ENCODE assay signal across 15 cellular contexts in genomic region chr5:96087939-96088338, GRCh38.
DNase-seq lines count a peak whose midpoint lies in the region; TF ChIP-seq lines count a peak whose summit lies in the region.
"Had no signal": no experiment of that assay in that cellular context is flagged by ENCODE, and none has a peak within 500 bp of the region (broad histone marks: within the 10 kb centered on the region; RNA-seq: fewer than 3 reads in every experiment).

No MANE protein-coding gene starts in this region.

- no peaks in the 10 kb centered on the region for H3K79me2 ChIP-seq in Loucy (ENCODE audit: insufficient read depth, low read length)

- no peaks in the 10 kb centered on the region for H3K9me2 ChIP-seq in Loucy (replicated peaks; ENCODE audit: low read depth, low read length)

- no peaks in the 10 kb centered on the region for H3K36me3 ChIP-seq in Loucy (ENCODE audit: insufficient read depth, low read length)
- no peaks in the 10 kb centered on the region for H3K36me3 ChIP-seq in endodermal cell (ENCODE audit: control insufficient read depth, insufficient read depth, low read length)
- H3K36me3 ChIP-seq: Peyer's patch had no signal

- H3K4me3 ChIP-seq in Loucy (ENCODE audit: low read length, poor library complexity, severe bottlenecking) = no peak overlapping the region
- no peak overlapping the region for H3K4me3 ChIP-seq in endodermal cell (ENCODE audit: low read length)
- H3K4me3 ChIP-seq: Peyer's patch had no signal

- no peak overlapping the region for H3K4me2 ChIP-seq in Loucy (ENCODE audit: low read depth, low read length, poor library complexity, severe bottlenecking)

- peaks cover 2% of the 10 kb centered on the region for H3K9me3 Mint-ChIP-seq in endodermal cell
- H3K9me3 Mint-ChIP-seq: CD4-positive, CD25-positive, alpha-beta regulatory T cell had no signal

- no peaks in the 10 kb centered on the region for H4K20me1 ChIP-seq in Loucy (ENCODE audit: insufficient read depth, low read length, poor library complexity, severe bottlenecking)

- H3K27ac ChIP-seq in endodermal cell (ENCODE audit: low read depth, low read length) = no peak overlapping the region
- H3K27ac ChIP-seq: Peyer's patch had no signal

- peak overlapping the region; percentile 58; the same call in 1 of the 2 replicates for H2AFZ ChIP-seq in Loucy (ENCODE audit: low read length)

- H3K4me3 Mint-ChIP-seq in endodermal cell = no peak overlapping the region
- H3K4me3 Mint-ChIP-seq: CD4-positive, CD25-positive, alpha-beta regulatory T cell had no signal

- H3K9ac ChIP-seq in Loucy (ENCODE audit: low read depth, low read length, poor library complexity, severe bottlenecking) (no peak overlapping the region), endodermal cell (ENCODE audit: extremely low read depth, low read length, poor library complexity, severe bottlenecking) (no peak overlapping the region)

- DNase-seq in NCI-H82 (lab: John Stamatoyannopoulos, UW) = peak; percentile 30
- no peak for DNase-seq in NCI-H82 treated with DMSO at 0.1 percent for 48 hours (lab: John Stamatoyannopoulos, UW; ENCODE audit: unreplicated experiment)
- DNase-seq in endodermal cell = no peak
- DNase-seq in retina = peak; percentile 43
- DNase-seq in hippocampal formation (lab: John Stamatoyannopoulos, UW) = no peak
- no peak for DNase-seq in midbrain (lab: John Stamatoyannopoulos, UW)
- DNase-seq: ACHN; CD4-positive, CD25-positive, alpha-beta regulatory T cell; H7; NCI-H2081 treated with DMSO at 0.1 percent for 48 hours; NCI-H446; NCI-H774; Peyer's patch; Right ventricle myocardium superior had no signal

- WGBS in endodermal cell (ENCODE audit: insufficient coverage in 1 of 2, insufficient read length in 1 of 2), 2 experiments = 40 to 77% methylated on average over 2 to 3 of the region's 3 CpGs

- H3K9me3 ChIP-seq in Loucy (ENCODE audit: insufficient read depth, low read depth, low read length) (no peaks in the 10 kb centered on the region), endodermal cell (ENCODE audit: control insufficient read depth, low read length) (peaks cover 8% of the 10 kb centered on the region)
- H3K9me3 ChIP-seq: Peyer's patch had no signal

- no peaks in the 10 kb centered on the region for H3K27me3 ChIP-seq in Loucy (ENCODE audit: insufficient read depth, low read length, poor library complexity, severe bottlenecking)
- H3K27me3 ChIP-seq in endodermal cell (ENCODE audit: control insufficient read depth, insufficient read depth, low read length, poor library complexity, severe bottlenecking) = no peaks in the 10 kb centered on the region
- H3K27me3 ChIP-seq: Peyer's patch had no signal

- no peaks in the 10 kb centered on the region for H3K27me3 Mint-ChIP-seq in endodermal cell (ENCODE audit: insufficient read depth)

- TF ChIP-seq CTCF in Loucy (conservative IDR thresholded peaks at IDR 0.05; ENCODE audit: low read length) (no peak), endodermal cell (conservative IDR thresholded peaks at IDR 0.05) (no peak)

- H3K36me3 Mint-ChIP-seq in endodermal cell (ENCODE audit: low read depth) = peaks cover 2% of the 10 kb centered on the region
- H3K36me3 Mint-ChIP-seq: CD4-positive, CD25-positive, alpha-beta regulatory T cell had no signal

- no peaks in the 10 kb centered on the region for H3F3A ChIP-seq in Loucy (ENCODE audit: low read depth)

- H3K27ac Mint-ChIP-seq in endodermal cell = peak overlapping the region; percentile 10
- H3K27ac Mint-ChIP-seq: CD4-positive, CD25-positive, alpha-beta regulatory T cell had no signal

- peaks cover 70% of the 10 kb centered on the region for H3K4me1 Mint-ChIP-seq in endodermal cell
- H3K4me1 Mint-ChIP-seq: CD4-positive, CD25-positive, alpha-beta regulatory T cell had no signal

- H3K4me1 ChIP-seq in Loucy (ENCODE audit: insufficient read depth, low read length, poor library complexity, severe bottlenecking) = peaks cover 24% of the 10 kb centered on the region
- H3K4me1 ChIP-seq in endodermal cell (ENCODE audit: control insufficient read depth, insufficient read depth, low read length) = peaks cover 12% of the 10 kb centered on the region
- H3K4me1 ChIP-seq: Peyer's patch had no signal

Comparison
In these comparisons a context has a peak if more than half of its experiments do, and no peak if none do; other contexts are left out.
1. DNase-seq: peak in NCI-H82 (single experiment) and retina (single experiment); none in NCI-H82 treated with DMSO at 0.1 percent for 48 hours (single experiment), endodermal cell (single experiment), hippocampal formation (0 of 2) and midbrain (single experiment).